ENCODE assay signal across 1 cellular context in genomic region chrX:130851569-130851968, GRCh38.
TF ChIP-seq lines count a peak whose summit lies in the region.

No MANE protein-coding gene starts in this region.

TF ChIP-seq in SK-N-SH treated with all-trans-retinoic acid at 6 μM for 48 hours, 23 proteins besides CTCF, POLR2A, EP300 and RAD21 (continued from another document):
- TF ChIP-seq, protein P1, sequence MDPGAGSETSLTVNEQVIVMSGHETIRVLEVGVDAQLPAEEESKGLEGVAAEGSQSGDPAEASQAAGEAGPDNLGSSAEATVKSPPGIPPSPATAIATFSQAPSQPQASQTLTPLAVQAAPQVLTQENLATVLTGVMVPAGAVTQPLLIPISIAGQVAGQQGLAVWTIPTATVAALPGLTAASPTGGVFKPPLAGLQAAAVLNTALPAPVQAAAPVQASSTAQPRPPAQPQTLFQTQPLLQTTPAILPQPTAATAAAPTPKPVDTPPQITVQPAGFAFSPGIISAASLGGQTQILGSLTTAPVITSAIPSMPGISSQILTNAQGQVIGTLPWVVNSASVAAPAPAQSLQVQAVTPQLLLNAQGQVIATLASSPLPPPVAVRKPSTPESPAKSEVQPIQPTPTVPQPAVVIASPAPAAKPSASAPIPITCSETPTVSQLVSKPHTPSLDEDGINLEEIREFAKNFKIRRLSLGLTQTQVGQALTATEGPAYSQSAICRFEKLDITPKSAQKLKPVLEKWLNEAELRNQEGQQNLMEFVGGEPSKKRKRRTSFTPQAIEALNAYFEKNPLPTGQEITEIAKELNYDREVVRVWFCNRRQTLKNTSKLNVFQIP (CRISPR knock-in tag; IDR thresholded peaks at IDR 0.05; ENCODE audit: borderline replicate concordance, low read depth), result no peak
- TF ChIP-seq RARB (CRISPR knock-in tag; IDR thresholded peaks at IDR 0.05) (no peak), CSDC2 (CRISPR knock-in tag; IDR thresholded peaks at IDR 0.05) (no peak)
TF ChIP-seq in SK-N-SH treated with all-trans-retinoic acid at 6 μM for 48 hours: peak in this region for 0.
